1 cellular context compared by ENCODE assay signal in the genomic region with DNA sequence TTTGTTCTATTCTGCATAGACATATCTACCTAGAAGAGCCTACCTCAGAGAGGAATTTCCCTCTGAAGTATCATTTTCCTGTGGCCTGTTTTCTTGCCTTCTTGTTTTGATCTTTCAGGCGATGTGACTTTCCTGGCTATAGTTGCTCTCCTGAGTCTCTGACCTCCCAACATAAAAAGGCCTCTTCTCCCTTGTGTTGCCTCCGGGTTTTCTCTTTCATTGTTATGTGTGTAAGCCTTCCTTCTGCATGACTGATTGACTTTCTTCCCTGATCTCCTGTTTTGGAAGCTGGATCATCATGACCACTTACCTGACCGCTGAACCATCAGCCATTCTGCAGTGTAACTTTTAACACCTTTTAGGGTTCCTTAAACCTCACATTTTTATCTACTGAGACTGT.
TF ChIP-seq lines count a peak whose summit lies in the region.

No MANE protein-coding gene starts in this region.

TF ChIP-seq in H1, 55 proteins besides CTCF, POLR2A, EP300 and RAD21 (continued from another document):
- TF ChIP-seq RXRA (IDR thresholded peaks at IDR 0.05; ENCODE audit: insufficient read depth, low read depth, low read length) (no peak), KDM1A (IDR thresholded peaks at IDR 0.05; ENCODE audit: borderline replicate concordance, low read length) (no peak), SRF (IDR thresholded peaks at IDR 0.05; ENCODE audit: low read depth, low read length) (no peak), CEBPB (IDR thresholded peaks at IDR 0.05; ENCODE audit: low read depth, low read length) (no peak), YY1 (IDR thresholded peaks at IDR 0.05; ENCODE audit: low read depth, low read length) (no peak), POU5F1 (IDR thresholded peaks at IDR 0.05; ENCODE audit: low read depth, low read length) (no peak)
